8 cellular contexts compared by ENCODE assay signal in genomic region chr14:93033983-93034670, GRCh38.
DNase-seq lines count a peak whose midpoint lies in the region; ATAC-seq and TF ChIP-seq lines count a peak whose summit lies in the region.

No MANE protein-coding gene starts in this region.

- H3K27ac Mint-ChIP-seq in naive thymus-derived CD4-positive, alpha-beta T cell = peak overlapping the region in 8 of 9 donors; percentile 65 to 91 (median 72)

- peak overlapping the region; percentile 17 to 79 (median 51) for H3K4me3 Mint-ChIP-seq in naive thymus-derived CD4-positive, alpha-beta T cell

- no peaks in the 10 kb centered on the region for H3K36me3 ChIP-seq in naive thymus-derived CD4-positive, alpha-beta T cell (ENCODE audit: control insufficient read depth in 2 of 3, insufficient read depth in 3 of 3, low read length in 3 of 3)
- no peaks in the 10 kb centered on the region for H3K36me3 ChIP-seq in effector memory CD4-positive, alpha-beta T cell (ENCODE audit: control insufficient read depth, insufficient read depth, low read length)

- peak; percentile 81 for TF ChIP-seq CTCF in GM12873 (IDR thresholded peaks at IDR 0.05; ENCODE audit: insufficient read depth, low read depth, low read length, missing control alignments)
- peak; percentile 54 for TF ChIP-seq CTCF in cardiac fibroblast (IDR thresholded peaks at IDR 0.05; ENCODE audit: low read depth, low read length)

- H3K27ac ChIP-seq in naive thymus-derived CD4-positive, alpha-beta T cell (ENCODE audit: low read depth, low read length) = no peak overlapping the region
- no peak overlapping the region for H3K27ac ChIP-seq in effector memory CD4-positive, alpha-beta T cell (ENCODE audit: insufficient read depth, low read length, poor library complexity, severe bottlenecking)

- no peaks in the 10 kb centered on the region for H3K27me3 ChIP-seq in naive thymus-derived CD4-positive, alpha-beta T cell (ENCODE audit: control insufficient read depth in 2 of 2, insufficient read depth in 2 of 2, low read length in 2 of 2)
- no peaks in the 10 kb centered on the region for H3K27me3 ChIP-seq in effector memory CD4-positive, alpha-beta T cell (replicated peaks; ENCODE audit: control insufficient read depth, insufficient read depth, low read length, poor library complexity, severe bottlenecking)

- peaks cover 13 to 17% of the 10 kb centered on the region in 2 donors for H3K4me1 ChIP-seq in naive thymus-derived CD4-positive, alpha-beta T cell (ENCODE audit: control insufficient read depth in 2 of 2, insufficient read depth in 2 of 2, low read length in 2 of 2)
- peaks cover 19% of the 10 kb centered on the region for H3K4me1 ChIP-seq in effector memory CD4-positive, alpha-beta T cell (ENCODE audit: control insufficient read depth, insufficient read depth, low read length, poor library complexity, severe bottlenecking)

- intact Hi-C loops in naive thymus-derived CD4-positive, alpha-beta T cell (cut with micrococcal nuclease) = loop anchor here (1.0 to 2.0 kb wide), 4 partner anchors 79 to 185 kb away; partner anchors contain the start of gene ITPK1 (in 1 of the 2)

- POLR2A ChIA-PET in naive thymus-derived CD4-positive, alpha-beta T cell (lab: Charles Lee) = no interaction called here

- peak; percentile 56 for ATAC-seq in HG02678 (IDR thresholded peaks at IDR 0.05; ENCODE audit: unreplicated experiment)
- peak; percentile 71 for ATAC-seq in naive thymus-derived CD4-positive, alpha-beta T cell

- CTCF ChIA-PET in naive thymus-derived CD4-positive, alpha-beta T cell (lab: Charles Lee) = interaction anchor here (0.5 kb wide), 1 partner anchor 73 kb away, joined by 4 read pairs; no protein-coding TSS in a partner anchor

- DNase-seq in T-helper 9 cell = peak; percentile 5
- DNase-seq in cardiac fibroblast (ENCODE audit: low read depth in 2 of 2) = peak in 1 of 2 donors; percentile 25
- peak in 7 of 9 donors; percentile 15 to 31 (median 29) for DNase-seq in naive thymus-derived CD4-positive, alpha-beta T cell
- no peak for DNase-seq in NCI-H146 treated with DMSO at 0.1 percent for 48 hours (lab: John Stamatoyannopoulos, UW; ENCODE audit: unreplicated experiment)
- DNase-seq in putamen (ENCODE audit: low spot score) = no peak
- DNase-seq in effector memory CD4-positive, alpha-beta T cell = no peak

- H3K27me3 Mint-ChIP-seq in naive thymus-derived CD4-positive, alpha-beta T cell = no peaks in the 10 kb centered on the region

- peaks cover 21 to 34% (median 26%) of the 10 kb centered on the region in 7 donors for H3K4me1 Mint-ChIP-seq in naive thymus-derived CD4-positive, alpha-beta T cell

- no peaks in the 10 kb centered on the region for H3K9me3 ChIP-seq in naive thymus-derived CD4-positive, alpha-beta T cell (ENCODE audit: control insufficient read depth in 2 of 3, low read length in 3 of 3)
- H3K9me3 ChIP-seq in effector memory CD4-positive, alpha-beta T cell (ENCODE audit: control insufficient read depth, low read length) = no peaks in the 10 kb centered on the region

- no peaks in the 10 kb centered on the region for H3K9me3 Mint-ChIP-seq in naive thymus-derived CD4-positive, alpha-beta T cell

- peaks cover 0 to 5% (median 0%) of the 10 kb centered on the region in 5 donors for H3K36me3 Mint-ChIP-seq in naive thymus-derived CD4-positive, alpha-beta T cell

- H3K4me3 ChIP-seq in cardiac fibroblast (replicated peaks in 1 of 2; ENCODE audit: low read depth in 2 of 2, low read length in 2 of 2) = no peak overlapping the region
- no peak overlapping the region for H3K4me3 ChIP-seq in naive thymus-derived CD4-positive, alpha-beta T cell (ENCODE audit: low read length)
- H3K4me3 ChIP-seq in effector memory CD4-positive, alpha-beta T cell (ENCODE audit: insufficient read depth, low read depth, low read length, poor library complexity, severe bottlenecking) = no peak overlapping the region

Comparison
In these comparisons a context has a peak if more than half of its experiments do, and no peak if none do; other contexts are left out.
1. DNase-seq: peak in T-helper 9 cell (single experiment) and naive thymus-derived CD4-positive, alpha-beta T cell (7 of 9); none in NCI-H146 treated with DMSO at 0.1 percent for 48 hours (single experiment), putamen (single experiment) and effector memory CD4-positive, alpha-beta T cell (0 of 3).